8 cellular contexts compared by ENCODE assay signal in genomic region chr9:137027369-137028012, GRCh38. TPM values are rescaled to one million over a fixed set of nuclear protein-coding genes. Genes with fewer than 3 reads are reported as not detected.
DNase-seq lines count a peak whose midpoint lies in the region; ATAC-seq and TF ChIP-seq lines count a peak whose summit lies in the region.

No MANE protein-coding gene starts in this region.

- H3K27me3 Mint-ChIP-seq in activated T-cell treated with anti-CD3 and anti-CD28 coated beads, Interleukin-2, amount 50 U/mL, for 24 hours: no peaks in the 10 kb centered on the region

- no peaks in the 10 kb centered on the region for H3K9me3 ChIP-seq in adipocyte (ENCODE audit: control insufficient read depth, low read length)

- H3K4me1 ChIP-seq in adipocyte (ENCODE audit: control insufficient read depth, insufficient read depth, low read length): peaks cover 20% of the 10 kb centered on the region

- no peaks in the 10 kb centered on the region for H3K36me3 ChIP-seq in adipocyte (ENCODE audit: control insufficient read depth, insufficient read depth, low read length, severe bottlenecking)
- no peaks in the 10 kb centered on the region for H3K36me3 ChIP-seq in kidney epithelial cell (ENCODE audit: control insufficient read depth, insufficient read depth, low read length)

- H3K36me3 Mint-ChIP-seq in activated T-cell treated with anti-CD3 and anti-CD28 coated beads, Interleukin-2, amount 50 U/mL, for 24 hours (ENCODE audit: low read depth): no peaks in the 10 kb centered on the region

- no peaks in the 10 kb centered on the region for H3K9me3 Mint-ChIP-seq in activated T-cell treated with anti-CD3 and anti-CD28 coated beads, Interleukin-2, amount 50 U/mL, for 24 hours

- peak overlapping the region; percentile 84 for H3K9ac ChIP-seq in adipocyte (ENCODE audit: low read length)

- peak overlapping the region; percentile 71 for H3K4me3 Mint-ChIP-seq in activated T-cell treated with anti-CD3 and anti-CD28 coated beads, Interleukin-2, amount 50 U/mL, for 24 hours

- peak; percentile 45 for DNase-seq in activated T-cell treated with anti-CD3 and anti-CD28 coated beads, Interleukin-2, amount 50 U/mL, for 24 hours
- DNase-seq in activated T-cell treated with anti-CD3 and anti-CD28 coated beads for 4 hours: no peak
- peak; percentile 73 for DNase-seq in adipocyte (ENCODE audit: low read depth)
- DNase-seq in kidney epithelial cell (ENCODE audit: low read depth): no peak
- DNase-seq in DMS79 (lab: John Stamatoyannopoulos, UW): no peak
- DNase-seq in GOT3 (lab: John Stamatoyannopoulos, UW): no peak

- no peak for TF ChIP-seq CTCF in kidney epithelial cell (IDR thresholded peaks at IDR 0.05; ENCODE audit: insufficient read depth, low read length, poor library complexity, severe bottlenecking)

- H3K4me1 Mint-ChIP-seq in activated T-cell treated with anti-CD3 and anti-CD28 coated beads, Interleukin-2, amount 50 U/mL, for 24 hours (ENCODE audit: low read depth): peaks cover 44% of the 10 kb centered on the region

- no peaks in the 10 kb centered on the region for H3K27me3 ChIP-seq in adipocyte (replicated peaks; ENCODE audit: control insufficient read depth, insufficient read depth, low read length)
- peaks cover 4% of the 10 kb centered on the region for H3K27me3 ChIP-seq in kidney epithelial cell (ENCODE audit: control insufficient read depth, insufficient read depth, low read length)

- H3K4me3 ChIP-seq in adipocyte (ENCODE audit: low read length): peak overlapping the region; percentile 82
- peak overlapping the region; percentile 36 for H3K4me3 ChIP-seq in kidney epithelial cell (ENCODE audit: low read depth, low read length)

- no peak for ATAC-seq in GM18909 (IDR thresholded peaks at IDR 0.05; ENCODE audit: poor library complexity, unreplicated experiment)

- peak overlapping the region; percentile 100 for H3K27ac ChIP-seq in temporal lobe (ENCODE audit: low read depth, low read length)

- peak overlapping the region; percentile 74 for H3K27ac Mint-ChIP-seq in activated T-cell treated with anti-CD3 and anti-CD28 coated beads, Interleukin-2, amount 50 U/mL, for 24 hours

RNA-seq across cellular contexts. Expression of gene ABCA2, which starts 0.5 kb away (rescaled TPM):
- total RNA-seq in kidney epithelial cell (5.3 and 15.4 TPM in 2 replicates), temporal lobe (25.8 TPM)

RNA-seq across cellular contexts. Expression of gene FUT7, which starts 4.4 kb away (rescaled TPM):
- total RNA-seq in kidney epithelial cell (not detected in 2 replicates), temporal lobe (not detected)

RNA-seq across cellular contexts. Expression of gene NPDC1, which starts 18.5 kb away (rescaled TPM):
- 58.3 and 76.1 TPM in 2 replicates for total RNA-seq in kidney epithelial cell
- 24.6 TPM for total RNA-seq in temporal lobe

RNA-seq across cellular contexts. Expression of gene ENTPD2, which starts 26.4 kb away (rescaled TPM):
- 0.21 TPM in 1 of 2 replicates, not detected in the other for total RNA-seq in kidney epithelial cell
- total RNA-seq in temporal lobe: 0.25 TPM

RNA-seq across cellular contexts. Expression of gene CLIC3, which starts 31.1 kb away (rescaled TPM):
- 0.75 TPM in 1 of 2 replicates, not detected in the other for total RNA-seq in kidney epithelial cell
- not detected for total RNA-seq in temporal lobe

Comparison
In these comparisons a context has a peak if more than half of its experiments do, and no peak if none do; other contexts are left out.
1. DNase-seq: peak in activated T-cell treated with anti-CD3 and anti-CD28 coated beads, Interleukin-2, amount 50 U/mL, for 24 hours (single experiment) and adipocyte (single experiment); none in activated T-cell treated with anti-CD3 and anti-CD28 coated beads for 4 hours (single experiment), kidney epithelial cell (single experiment), DMS79 (single experiment) and GOT3 (single experiment).